Comparison of ENCODE assay signal across 13 cellular contexts in the genomic region with DNA sequence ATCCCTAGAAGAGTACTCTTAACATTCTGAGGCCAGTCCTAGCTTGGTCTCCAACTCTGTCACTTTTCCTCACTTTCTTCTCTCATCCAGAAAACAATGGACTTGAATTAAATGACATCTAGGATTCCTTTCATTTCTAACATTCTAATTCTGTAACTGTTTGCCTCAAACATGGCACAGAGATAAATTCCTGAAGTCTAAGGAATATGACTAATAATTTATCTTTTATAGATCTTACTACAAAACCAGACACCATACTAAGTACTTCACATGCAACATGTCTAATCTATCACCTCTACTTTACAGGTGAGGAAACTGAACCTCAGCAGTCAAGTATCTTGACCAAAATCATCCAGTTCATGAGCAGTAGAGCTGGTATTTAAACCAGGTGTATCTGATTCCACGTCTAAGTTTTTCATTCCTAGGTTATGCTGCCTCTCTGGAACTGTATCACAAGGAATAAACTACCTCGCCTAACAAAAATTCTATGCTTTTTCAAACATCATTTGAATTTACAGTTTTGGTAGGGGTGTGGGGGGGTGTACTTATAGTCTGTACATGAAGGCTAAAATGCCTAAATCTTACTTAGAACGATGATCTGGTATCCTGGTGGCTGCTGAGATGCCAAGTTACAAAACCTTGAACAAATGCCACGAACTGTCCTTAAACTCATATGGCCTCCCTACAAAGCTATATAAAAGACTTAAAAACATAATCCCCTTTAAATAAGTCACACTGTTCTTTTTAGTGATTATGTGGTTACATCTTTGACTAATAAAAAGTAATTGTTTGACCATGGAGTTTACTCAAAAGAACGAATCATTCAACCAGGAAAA. TPM values are rescaled to one million over a fixed set of nuclear protein-coding genes. Genes with fewer than 3 reads are reported as not detected.
DNase-seq lines count a peak whose midpoint lies in the region; ATAC-seq and TF ChIP-seq lines count a peak whose summit lies in the region.
"Had no signal": no experiment of that assay in that cellular context is flagged by ENCODE, and none has a peak within 500 bp of the region (broad histone marks: within the 10 kb centered on the region; RNA-seq: fewer than 3 reads in every experiment).

No MANE protein-coding gene starts in this region.

- CTCF ChIA-PET in PC-3 (lab: Charles Lee): interaction anchor here (0.7 kb wide), 1 partner anchor 16 kb away, joined by 3 read pairs; no protein-coding TSS in a partner anchor

- H3K4me3 Mint-ChIP-seq in nephron: no peak overlapping the region
- H3K4me3 Mint-ChIP-seq: activated naive CD8-positive, alpha-beta T cell treated with anti-CD3 and anti-CD28 coated beads for 36 hours; CD4-positive, alpha-beta T cell; H9; WTC11 had no signal

- H3K9ac ChIP-seq in PC-3 (ENCODE audit: low read length): no peak overlapping the region

- peaks cover 17% of the 10 kb centered on the region for H3K4me1 Mint-ChIP-seq in nephron

- H3K79me2 ChIP-seq in PC-3 (ENCODE audit: low read length): peaks cover 84% of the 10 kb centered on the region

- BruUV-seq in PC-3 (replicated peaks; lab: Mats Ljungman, UMichigan): no TSS peak

- H3K27ac Mint-ChIP-seq in nephron: peak overlapping the region in 2 of 3 experiments; percentile 21 to 76
- H3K27ac Mint-ChIP-seq: activated naive CD8-positive, alpha-beta T cell treated with anti-CD3 and anti-CD28 coated beads for 36 hours; CD4-positive, alpha-beta T cell; WTC11 had no signal

- no peaks in the 10 kb centered on the region for H3K9me2 ChIP-seq in PC-3 (replicated peaks; ENCODE audit: low read length)

- peak overlapping the region; percentile 54 for H3K27ac ChIP-seq in PC-3 (ENCODE audit: low read length)
- no peak overlapping the region for H3K27ac ChIP-seq in lower lobe of right lung
- H3K27ac ChIP-seq in uterus: peak overlapping the region in 1 of 2 donors; percentile 26

- intact Hi-C loops in PC-3 (cut with micrococcal nuclease) (loop anchor here (5.0 kb wide), 1 partner anchor 40 kb away; the partner anchor contains the start of gene ATXN2), lower lobe of right lung (cut with DNase I) (no loop called here), uterus (cut with DNase I; ENCODE audit: low total_unique reads) (no loop called here)

- peaks cover 18% of the 10 kb centered on the region for H3K36me3 Mint-ChIP-seq in nephron (ENCODE audit: low read depth)

- H3K4me2 ChIP-seq in PC-3 (ENCODE audit: low read length): peak overlapping the region; percentile 61

- peaks cover 18% of the 10 kb centered on the region for H3K4me1 ChIP-seq in PC-3 (ENCODE audit: insufficient read depth, low read length)
- peaks cover 17% of the 10 kb centered on the region for H3K4me1 ChIP-seq in lower lobe of right lung
- H3K4me1 ChIP-seq in uterus: peaks cover 0 to 6% of the 10 kb centered on the region in 2 donors

- H3F3A ChIP-seq in PC-3 (ENCODE audit: low read length, unreplicated experiment): no peaks in the 10 kb centered on the region

- H4K20me1 ChIP-seq in PC-3 (ENCODE audit: low read length): no peaks in the 10 kb centered on the region

- no peaks in the 10 kb centered on the region for H3K27me3 ChIP-seq in PC-3 (ENCODE audit: low read length)
- H3K27me3 ChIP-seq in lower lobe of right lung (ENCODE audit: low read depth): no peaks in the 10 kb centered on the region
- no peaks in the 10 kb centered on the region for H3K27me3 ChIP-seq in uterus

- TF ChIP-seq POLR2A in uterus (IDR thresholded peaks at IDR 0.05): no peak

- peak; percentile 76 for DNase-seq in EH (ENCODE audit: low read depth)
- DNase-seq in PC-3: peak; percentile 40
- DNase-seq in cardiac fibroblast (ENCODE audit: low read depth in 2 of 2): peak; percentile 29 to 51
- no peak for DNase-seq in lower lobe of right lung
- DNase-seq in omental fat pad (ENCODE audit: low spot score): no peak
- no peak for DNase-seq in uterus
- DNase-seq: activated naive CD8-positive, alpha-beta T cell treated with anti-CD3 and anti-CD28 coated beads for 36 hours; CD4-positive, alpha-beta T cell; H9; stimulated activated naive CD4-positive, alpha-beta T cell treated with Interleukin-2 at 50 U/mL for 16 hours had no signal

- H3K36me3 ChIP-seq in PC-3 (ENCODE audit: low read depth, low read length) (no peaks in the 10 kb centered on the region), lower lobe of right lung (no peaks in the 10 kb centered on the region), uterus (no peaks in the 10 kb centered on the region)

- TF ChIP-seq CTCF in PC-3 (conservative IDR thresholded peaks at IDR 0.05; ENCODE audit: low read depth, low read length): no peak
- no peak for TF ChIP-seq CTCF in cardiac fibroblast (IDR thresholded peaks at IDR 0.05; ENCODE audit: low read depth, low read length)
- no peak for TF ChIP-seq CTCF in nephron (IDR thresholded peaks at IDR 0.05; ENCODE audit: unreplicated experiment in 3 of 3)
- no peak for TF ChIP-seq CTCF in lower lobe of right lung (IDR thresholded peaks at IDR 0.05)
- no peak for TF ChIP-seq CTCF in omental fat pad (IDR thresholded peaks at IDR 0.05)
- TF ChIP-seq CTCF in uterus (IDR thresholded peaks at IDR 0.05): no peak

- H3K9me3 Mint-ChIP-seq in nephron: no peaks in the 10 kb centered on the region
- H3K9me3 Mint-ChIP-seq: CD4-positive, alpha-beta T cell; H9 had no signal

- H3K4me3 ChIP-seq in PC-3 (ENCODE audit: low read length) (no peak overlapping the region; the same call in 1 of the 2 replicates), cardiac fibroblast (replicated peaks in 1 of 2; ENCODE audit: low read depth in 2 of 2, low read length in 2 of 2) (no peak overlapping the region), lower lobe of right lung (no peak overlapping the region), uterus (no peak overlapping the region)

- H3K9me3 ChIP-seq in PC-3 (ENCODE audit: low read length) (no peaks in the 10 kb centered on the region), lower lobe of right lung (no peaks in the 10 kb centered on the region), uterus (no peaks in the 10 kb centered on the region)

- ATAC-seq in PC-3: peak; percentile 65
- no peak for ATAC-seq in lower lobe of right lung
- no peak for ATAC-seq in omental fat pad (ENCODE audit: low FRiP score)
- ATAC-seq in HG03520 (IDR thresholded peaks at IDR 0.05; ENCODE audit: unreplicated experiment): no peak
- ATAC-seq: WTC11 had no signal

- H2AFZ ChIP-seq in PC-3 (ENCODE audit: low read length): 0 out of 2 replicates have a peak overlapping the region, but pooled peaks have one; percentile 6

- POLR2A ChIA-PET in PC-3 (lab: Charles Lee; ENCODE audit: unreplicated experiment): no interaction called here

- no peaks in the 10 kb centered on the region for H3K27me3 Mint-ChIP-seq in nephron (ENCODE audit: low read depth)
- H3K27me3 Mint-ChIP-seq: activated naive CD8-positive, alpha-beta T cell treated with anti-CD3 and anti-CD28 coated beads for 36 hours; CD4-positive, alpha-beta T cell had no signal

RNA-seq across cellular contexts. Expression of gene ATXN2, which starts 41.6 kb away (rescaled TPM):
- total RNA-seq in PC-3 (2014; rRNA removed) (17.2 and 24.3 TPM in 2 replicates), lower lobe of right lung (70.3 TPM), omental fat pad (10 to 100 TPM; 35.1 to 70.0 (median 55.4) TPM), uterus (100 to 1,000 TPM in 1 of 4 donors, 10 to 100 TPM in 3; 37.1 to 112 (median 66.0) TPM)

Comparison
In these comparisons a context has a peak if more than half of its experiments do, and no peak if none do; other contexts are left out.
1. DNase-seq: peak in EH (single experiment), PC-3 (single experiment) and cardiac fibroblast (2 of 2); none in lower lobe of right lung (single experiment), omental fat pad (single experiment) and uterus (0 of 2).